29 cellular contexts compared by ENCODE assay signal in the genomic region with DNA sequence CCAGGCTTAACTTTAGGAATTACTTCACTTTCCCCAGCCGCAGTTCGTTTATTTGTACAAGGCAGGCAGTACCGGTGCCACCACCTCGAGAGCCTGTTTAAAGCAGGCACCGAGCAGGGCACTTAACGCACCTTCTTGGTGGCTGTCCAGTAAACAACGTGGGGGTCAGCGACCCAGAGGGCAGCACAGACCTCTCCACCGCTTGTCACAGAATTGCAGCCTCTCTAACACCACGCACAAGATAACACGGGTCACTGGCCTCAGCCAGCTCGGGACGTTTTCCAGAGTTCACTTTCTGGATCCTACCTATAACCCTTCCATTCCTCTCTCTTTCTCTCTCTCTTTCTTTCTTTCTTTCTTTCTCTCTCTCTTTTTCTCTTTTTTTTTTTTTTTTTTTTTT. TPM values are rescaled to one million over a fixed set of nuclear protein-coding genes. Genes with fewer than 3 reads are reported as not detected.
DNase-seq lines count a peak whose midpoint lies in the region; ATAC-seq, FAIRE-seq and TF ChIP-seq lines count a peak whose summit lies in the region.
"Had no signal": no experiment of that assay in that cellular context is flagged by ENCODE, and none has a peak within 500 bp of the region (broad histone marks: within the 10 kb centered on the region; RNA-seq: fewer than 3 reads in every experiment).

No MANE protein-coding gene starts in this region.

- H2BK120ac ChIP-seq in H1 (replicated peaks; ENCODE audit: low read depth, low read length), result no peak overlapping the region

- H4K8ac ChIP-seq in H1 (ENCODE audit: extremely low read depth, insufficient read depth, low read length), result no peak overlapping the region

- no peaks in the 10 kb centered on the region for H3K36me3 Mint-ChIP-seq in CD8-positive, alpha-beta memory T cell
- H3K36me3 Mint-ChIP-seq: CD4-positive, CD25-positive, alpha-beta regulatory T cell had no signal

- H2AK5ac ChIP-seq in H1 (ENCODE audit: low read depth, low read length), result no peak overlapping the region

- no peak overlapping the region for H3K23ac ChIP-seq in H1 (ENCODE audit: insufficient read length)

- DNase-seq in HuH-7.5 (ENCODE audit: low spot score) (peak; percentile 71), H1 (ENCODE audit: low read depth in 1 of 2, low spot score in 2 of 2) (no peak), lower lobe of right lung (peak; percentile 80), stomach (peak; percentile 29), pons (ENCODE audit: low spot score) (no peak)
- DNase-seq in activated naive CD4-positive, alpha-beta T cell treated with anti-CD3 and anti-CD28 coated beads, Interleukin-2, amount 50 U/mL, for 16 hours, result no peak
- DNase-seq in CD8-positive, alpha-beta memory T cell, result no peak
- DNase-seq: CD4-positive, CD25-positive, alpha-beta regulatory T cell; H9; HFFc6; IMR-90; MM.1S; NCI-H1048; NCI-H1417; NCI-H1694; NCI-H2081; NCI-H2227 treated with DMSO at 0.1 percent for 48 hours; NCI-H69; SIG-M5 had no signal

- H3K36me3 ChIP-seq in H1 (ENCODE audit: control insufficient read depth in 2 of 4, insufficient read depth in 4 of 4, low read length in 3 of 4), result no peaks in the 10 kb centered on the region
- H3K36me3 ChIP-seq in lower lobe of right lung, result no peaks in the 10 kb centered on the region
- no peaks in the 10 kb centered on the region for H3K36me3 ChIP-seq in stomach
- H3K36me3 ChIP-seq in CD8-positive, alpha-beta memory T cell (ENCODE audit: insufficient read depth, low read length), result no peaks in the 10 kb centered on the region
- H3K36me3 ChIP-seq: BLaER1 had no signal

- no peak overlapping the region for H3K9ac ChIP-seq in H1 (replicated peaks in 1 of 4; ENCODE audit: extremely low read depth in 1 of 4, low read depth in 3 of 4, low read length in 3 of 4)
- H3K9ac ChIP-seq: BLaER1, KMS-11 had no signal

- FAIRE-seq in H1 (lab: Jason Lieb, UNC), result no peak
- FAIRE-seq: A204.1, D721Med, GM18507, RCC 7860 had no signal

- H3K79me1 ChIP-seq in H1 (ENCODE audit: low read depth, low read length), result no peaks in the 10 kb centered on the region

- peaks cover 7 to 9% (median 8%) of the 10 kb centered on the region in 3 donors for H3K4me1 Mint-ChIP-seq in CD8-positive, alpha-beta memory T cell
- H3K4me1 Mint-ChIP-seq: H9 had no signal

- POLR2A ChIA-PET in H1 (lab: Charles Lee; ENCODE audit: partially characterized antibody), result interaction anchor here (1.7 kb wide), 1 partner anchor 118 kb away, joined by 3 read pairs; no protein-coding TSS in a partner anchor
- POLR2A ChIA-PET in CD8-positive, alpha-beta memory T cell (lab: Charles Lee), result no interaction called here

- 0 out of 2 replicates have a peak overlapping the region, but pooled peaks have one; percentile 33 for H2BK12ac ChIP-seq in H1 (ENCODE audit: low read depth, low read length)

- TF ChIP-seq POLR2A in H1 (IDR thresholded peaks at IDR 0.05; ENCODE audit: control extremely low read depth in 1 of 2, low read depth in 2 of 2, low read length in 2 of 2), result no peak
- TF ChIP-seq POLR2A in stomach (IDR thresholded peaks at IDR 0.05), result no peak

- no peak overlapping the region for H2BK20ac ChIP-seq in H1 (ENCODE audit: low read length)

- H3K4me1 ChIP-seq in H1 (replicated peaks in 1 of 4; ENCODE audit: control insufficient read depth in 3 of 4, insufficient read depth in 4 of 4, low read length in 3 of 4), result no peaks in the 10 kb centered on the region; a peak in 1 of 7 replicates
- no peaks in the 10 kb centered on the region for H3K4me1 ChIP-seq in lower lobe of right lung
- no peaks in the 10 kb centered on the region for H3K4me1 ChIP-seq in stomach
- H3K4me1 ChIP-seq in CD8-positive, alpha-beta memory T cell (ENCODE audit: insufficient read depth, low read length), result no peaks in the 10 kb centered on the region

- H3K56ac ChIP-seq in H1 (replicated peaks; ENCODE audit: insufficient read length, low read depth, low read length), result no peak overlapping the region

- no peak overlapping the region for H4K5ac ChIP-seq in H1 (ENCODE audit: insufficient read length, low read depth, low read length)

- WGBS in H1 (ENCODE audit: extremely low coverage in 1 of 2, insufficient coverage in 1 of 2, insufficient read length in 1 of 2, insufficient replicate concordance in 2 of 2, low coverage in 1 of 2, low lambda C conversion rate in 2 of 2, missing lambda C conversion rate in 1 of 2), 2 experiments, result 91% methylated on average over 13 of the region's 13 CpGs; no CpG with 5 or more reads in 1 of the 2 experiments
- WGBS in stomach, 5 donors, result 42 to 70% (median 54%) methylated on average over 13 of the region's 13 CpGs

- ATAC-seq in lower lobe of right lung, result peak; percentile 90 to 91

- H3K4me3 Mint-ChIP-seq in CD8-positive, alpha-beta memory T cell, result no peak overlapping the region
- H3K4me3 Mint-ChIP-seq: CD4-positive, CD25-positive, alpha-beta regulatory T cell; H9; HFFc6 had no signal

- no peaks in the 10 kb centered on the region for H4K20me1 ChIP-seq in H1 (replicated peaks in 1 of 2; ENCODE audit: control insufficient read depth in 1 of 2, insufficient read depth in 2 of 2, low read length in 2 of 2)
- H4K20me1 ChIP-seq: BLaER1 had no signal

- H3K23me2 ChIP-seq in H1 (ENCODE audit: low read depth, low read length), result no peaks in the 10 kb centered on the region

- H3K27me3 Mint-ChIP-seq in CD8-positive, alpha-beta memory T cell, result no peaks in the 10 kb centered on the region
- H3K27me3 Mint-ChIP-seq: CD4-positive, CD25-positive, alpha-beta regulatory T cell had no signal

- H3K4ac ChIP-seq in H1 (replicated peaks; ENCODE audit: insufficient read length, low read depth, low read length), result no peak overlapping the region

- H2BK15ac ChIP-seq in H1 (ENCODE audit: low read length), result no peak overlapping the region

- no peak overlapping the region for H2AFZ ChIP-seq in H1 (ENCODE audit: low read length)

- H3K27me3 ChIP-seq in H1 (replicated peaks in 1 of 4; ENCODE audit: control insufficient read depth in 3 of 4, extremely low read depth in 1 of 4, insufficient read depth in 3 of 4, low read length in 3 of 4) (no peaks in the 10 kb centered on the region), lower lobe of right lung (ENCODE audit: low read depth) (no peaks in the 10 kb centered on the region), stomach (no peaks in the 10 kb centered on the region)
- H3K27me3 ChIP-seq in CD8-positive, alpha-beta memory T cell (ENCODE audit: insufficient read depth, low read length, poor library complexity, severe bottlenecking), result no peaks in the 10 kb centered on the region
- H3K27me3 ChIP-seq: BLaER1 had no signal

- H3K27ac ChIP-seq in H1 (ENCODE audit: low read depth, low read length) (no peak overlapping the region), lower lobe of right lung (no peak overlapping the region), stomach (no peak overlapping the region)
- no peak overlapping the region for H3K27ac ChIP-seq in CD8-positive, alpha-beta memory T cell (ENCODE audit: low read depth, low read length)
- H3K27ac ChIP-seq: BLaER1, KMS-11, SK-N-MC had no signal

- no peaks in the 10 kb centered on the region for H3K9me3 ChIP-seq in H1 (ENCODE audit: insufficient read depth in 2 of 2, low read depth in 1 of 2, low read length in 1 of 2)
- H3K9me3 ChIP-seq in lower lobe of right lung, result no peaks in the 10 kb centered on the region
- no peaks in the 10 kb centered on the region for H3K9me3 ChIP-seq in stomach
- H3K9me3 ChIP-seq in CD8-positive, alpha-beta memory T cell (ENCODE audit: low read length), result no peaks in the 10 kb centered on the region
- H3K9me3 ChIP-seq: BLaER1 had no signal

- no peak overlapping the region for H2BK5ac ChIP-seq in H1 (ENCODE audit: low read depth, low read length)

- H3K27ac Mint-ChIP-seq in CD8-positive, alpha-beta memory T cell, result peak overlapping the region in 1 of 8 donors; percentile 54
- H3K27ac Mint-ChIP-seq: HFFc6 had no signal

- H3K79me2 ChIP-seq in H1 (ENCODE audit: control insufficient read depth in 1 of 2, insufficient read depth in 2 of 2, low read length in 2 of 2), result no peaks in the 10 kb centered on the region

- TF ChIP-seq CTCF in H1 (IDR thresholded peaks at IDR 0.05; ENCODE audit: control extremely low read depth in 1 of 3, insufficient read depth in 1 of 3, low read depth in 1 of 3, low read length in 3 of 3) (no peak), lower lobe of right lung (IDR thresholded peaks at IDR 0.05) (no peak), stomach (IDR thresholded peaks at IDR 0.05) (no peak)

- no peak for TF ChIP-seq EP300 in H1 (IDR thresholded peaks at IDR 0.05; ENCODE audit: borderline replicate concordance in 1 of 2, low read depth in 2 of 2, low read length in 2 of 2)
- no peak for TF ChIP-seq EP300 in stomach (IDR thresholded peaks at IDR 0.05)

- TF ChIP-seq RAD21 in H1 (IDR thresholded peaks at IDR 0.05 in 1 of 2, conservative IDR thresholded peaks at IDR 0.05 in 1 of 2; ENCODE audit: low read depth in 2 of 2, low read length in 2 of 2), result no peak

- H3K9me3 Mint-ChIP-seq in CD8-positive, alpha-beta memory T cell, result no peaks in the 10 kb centered on the region
- H3K9me3 Mint-ChIP-seq: CD4-positive, CD25-positive, alpha-beta regulatory T cell; H9; HFFc6 had no signal

- CTCF ChIA-PET in H1 (lab: Charles Lee; ENCODE audit: partially characterized antibody), result interaction anchor here (1.1 kb wide), 1 partner anchor 30 kb away, joined by 3 read pairs; a partner anchor contains a TSS
- CTCF ChIA-PET in CD8-positive, alpha-beta memory T cell (lab: Charles Lee), result no interaction called here

- no peak overlapping the region for H3K18ac ChIP-seq in H1 (ENCODE audit: extremely low read depth, low read length)

- H3K4me3 ChIP-seq in H1 (ENCODE audit: extremely low read depth in 1 of 4, insufficient read depth in 2 of 4, low read depth in 3 of 4, low read length in 4 of 4) (no peak overlapping the region), lower lobe of right lung (no peak overlapping the region), stomach (no peak overlapping the region)
- H3K4me3 ChIP-seq in CD8-positive, alpha-beta memory T cell (ENCODE audit: low read length), result no peak overlapping the region
- H3K4me3 ChIP-seq: BLaER1, SK-N-MC had no signal

- no peak overlapping the region for H3K4me2 ChIP-seq in H1 (ENCODE audit: insufficient read depth in 1 of 2, low read depth in 2 of 2, low read length in 2 of 2)
- H3K4me2 ChIP-seq: KMS-11 had no signal

- no peak overlapping the region for H4K91ac ChIP-seq in H1 (replicated peaks; ENCODE audit: insufficient read length, low read length)

- H3K14ac ChIP-seq in H1 (ENCODE audit: insufficient read length), result no peak overlapping the region

- intact Hi-C loops in lower lobe of right lung (cut with DNase I) (no loop called here), stomach (cut with DNase I; ENCODE audit: low total_unique reads) (no loop called here)

RNA-seq across cellular contexts. Expression of a gene that starts 16.8 kb away (rescaled TPM):
- total RNA-seq in H1 (2021; fragmentation: NEBNext Ultra II Directional; extraction: Animal tissue kit (Norgen Biotek cat#: 25700)), result 163 and 167 TPM in 2 replicates
- polyA plus RNA-seq in H1 (2011; rRNA removed), result 56.7 and 65.2 TPM in 2 replicates
- polyA plus RNA-seq in H1 (2011; cell fraction: cytosol; rRNA removed), result 74.2 TPM
- 70.1 TPM for polyA plus RNA-seq in H1 (2011; cell fraction: nucleus; rRNA removed)
- polyA plus RNA-seq in H1 (2012, experiment 1 of 2), result 111 to 115 TPM (median 113 TPM) in 4 replicates
- polyA plus RNA-seq in H1 (2012, experiment 2 of 2), result 69.3 TPM
- polyA plus RNA-seq in H1 (2013, experiment 1 of 2), result 71.2 TPM
- polyA plus RNA-seq in H1 (2013, experiment 2 of 2), result 73.0 TPM
- 85.2 and 94.8 TPM in 2 replicates for polyA minus RNA-seq in H1 (2011; rRNA and poly(A)+ RNA removed)
- 70.8 TPM for polyA minus RNA-seq in H1 (2011; cell fraction: cytosol; rRNA and poly(A)+ RNA removed)
- 18.9 TPM for polyA minus RNA-seq in H1 (2011; cell fraction: nucleus; rRNA and poly(A)+ RNA removed)
- total RNA-seq in lower lobe of right lung, result 66.3 TPM
- total RNA-seq in stomach, result 10 to 100 TPM; 11.2 to 50.2 (median 20.2) TPM
- polyA plus RNA-seq in stomach, result 10 to 100 TPM; 14.7 to 25.4 (median 18.5) TPM
- 100 to 1,000 TPM; 156 to 164 TPM for total RNA-seq in CD8-positive, alpha-beta memory T cell
- polyA plus RNA-seq in CD8-positive, alpha-beta memory T cell, result 63.3 TPM

RNA-seq across cellular contexts. Expression of a gene that starts 30.3 kb away (rescaled TPM):
- total RNA-seq in H1 (2021; fragmentation: NEBNext Ultra II Directional; extraction: Animal tissue kit (Norgen Biotek cat#: 25700)), result not detected in 2 replicates
- polyA plus RNA-seq in H1 (2011; rRNA removed) (0.46 and 0.59 TPM in 2 replicates), stomach (not detected)
- polyA plus RNA-seq in H1 (2011; cell fraction: cytosol; rRNA removed), result 0.31 TPM
- 0.41 TPM for polyA plus RNA-seq in H1 (2011; cell fraction: nucleus; rRNA removed)
- 0.52 to 1.3 TPM (median 0.64 TPM) in 4 replicates for polyA plus RNA-seq in H1 (2012, experiment 1 of 2)
- polyA plus RNA-seq in H1 (2012, experiment 2 of 2), result 0.59 TPM
- polyA plus RNA-seq in H1 (2013, experiment 1 of 2), result 0.53 TPM
- polyA plus RNA-seq in H1 (2013, experiment 2 of 2), result 0.70 TPM
- polyA minus RNA-seq in H1 (2011; rRNA and poly(A)+ RNA removed), result not detected in 2 replicates
- polyA minus RNA-seq in H1 (2011; cell fraction: cytosol; rRNA and poly(A)+ RNA removed), result not detected
- polyA minus RNA-seq in H1 (2011; cell fraction: nucleus; rRNA and poly(A)+ RNA removed), result not detected
- total RNA-seq in lower lobe of right lung (not detected), stomach (1 to 10 TPM in 1 of 5 donors, not detected in 4; 5.1 TPM)
- not detected for total RNA-seq in CD8-positive, alpha-beta memory T cell
- not detected for polyA plus RNA-seq in CD8-positive, alpha-beta memory T cell
- total RNA-seq: CD4-positive, CD25-positive, alpha-beta regulatory T cell; H9; HFFc6; HT1080; IMR-90; NCI-H460 had no signal
- polyA plus RNA-seq: AG04450, IMR-90 had no signal

Comparison
In these comparisons a context has a peak if more than half of its experiments do, and no peak if none do; other contexts are left out.
1. DNase-seq: peak in HuH-7.5 (single experiment), lower lobe of right lung (single experiment) and stomach (single experiment); none in H1 (0 of 2), activated naive CD4-positive, alpha-beta T cell treated with anti-CD3 and anti-CD28 coated beads, Interleukin-2, amount 50 U/mL, for 16 hours (single experiment), pons (single experiment) and CD8-positive, alpha-beta memory T cell (0 of 5).